ENCODE assay signal across 1 cellular context in the genomic region with DNA sequence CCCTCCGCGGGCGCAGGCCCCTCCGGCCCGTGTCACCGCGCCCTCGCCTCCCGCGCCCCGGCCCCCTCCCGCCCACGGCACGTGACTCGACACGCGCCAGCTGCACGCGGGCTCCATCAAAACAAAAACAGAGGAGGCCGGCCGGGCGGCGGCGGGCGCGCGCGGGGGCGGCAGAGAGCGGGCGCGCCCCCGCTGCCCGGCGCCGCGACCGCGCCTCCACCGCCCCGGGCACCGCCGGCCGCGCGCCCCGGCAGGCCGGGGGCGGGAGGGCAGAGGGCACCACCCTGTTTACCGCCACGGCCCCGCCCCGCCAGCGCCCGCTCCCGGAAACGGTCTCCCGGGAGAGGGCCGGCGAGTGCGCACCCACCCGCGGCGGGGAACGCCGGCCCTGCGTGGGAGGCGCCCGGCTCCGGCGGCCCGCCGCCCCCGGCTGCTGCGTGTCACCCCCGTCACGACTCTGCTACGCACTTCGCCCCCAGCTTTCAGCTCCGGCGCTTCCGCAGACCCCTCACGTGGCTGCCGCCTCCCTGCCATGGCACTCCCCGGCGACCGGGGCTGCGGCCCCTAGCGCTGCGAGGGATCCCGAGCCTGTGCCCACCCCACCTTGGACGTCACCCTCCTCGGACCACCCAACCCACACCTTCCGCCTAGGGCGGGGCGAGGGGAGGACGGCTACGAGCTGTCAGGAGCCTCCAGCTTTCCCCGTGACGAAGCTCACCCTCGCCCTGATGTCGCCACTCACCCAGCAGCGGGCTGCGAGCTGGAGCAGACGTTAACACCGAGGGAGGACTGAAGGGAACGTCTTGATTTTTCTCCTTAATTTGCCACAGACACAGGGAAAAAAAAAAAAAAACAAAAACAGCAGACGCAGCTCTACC.
TF ChIP-seq lines count a peak whose summit lies in the region.

No MANE protein-coding gene starts in this region.

TF ChIP-seq in K562, 482 proteins besides CTCF, POLR2A, EP300 and RAD21 (continued from another document and continues in another):
- TF ChIP-seq, protein P1, sequence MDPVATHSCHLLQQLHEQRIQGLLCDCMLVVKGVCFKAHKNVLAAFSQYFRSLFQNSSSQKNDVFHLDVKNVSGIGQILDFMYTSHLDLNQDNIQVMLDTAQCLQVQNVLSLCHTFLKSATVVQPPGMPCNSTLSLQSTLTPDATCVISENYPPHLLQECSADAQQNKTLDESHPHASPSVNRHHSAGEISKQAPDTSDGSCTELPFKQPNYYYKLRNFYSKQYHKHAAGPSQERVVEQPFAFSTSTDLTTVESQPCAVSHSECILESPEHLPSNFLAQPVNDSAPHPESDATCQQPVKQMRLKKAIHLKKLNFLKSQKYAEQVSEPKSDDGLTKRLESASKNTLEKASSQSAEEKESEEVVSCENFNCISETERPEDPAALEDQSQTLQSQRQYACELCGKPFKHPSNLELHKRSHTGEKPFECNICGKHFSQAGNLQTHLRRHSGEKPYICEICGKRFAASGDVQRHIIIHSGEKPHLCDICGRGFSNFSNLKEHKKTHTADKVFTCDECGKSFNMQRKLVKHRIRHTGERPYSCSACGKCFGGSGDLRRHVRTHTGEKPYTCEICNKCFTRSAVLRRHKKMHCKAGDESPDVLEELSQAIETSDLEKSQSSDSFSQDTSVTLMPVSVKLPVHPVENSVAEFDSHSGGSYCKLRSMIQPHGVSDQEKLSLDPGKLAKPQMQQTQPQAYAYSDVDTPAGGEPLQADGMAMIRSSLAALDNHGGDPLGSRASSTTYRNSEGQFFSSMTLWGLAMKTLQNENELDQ (CRISPR knock-in tag; IDR thresholded peaks at IDR 0.05; ENCODE audit: borderline replicate concordance), result 0 out of 2 replicates have a peak, but pooled peaks have one; percentile 83
- TF ChIP-seq ZC3H4 (CRISPR knock-in tag; IDR thresholded peaks at IDR 0.05; ENCODE audit: borderline replicate concordance) (peak; percentile 57; the same call in 1 of the 2 replicates), XRCC3 (IDR thresholded peaks at IDR 0.05) (no peak), ZNF197 (CRISPR knock-in tag; IDR thresholded peaks at IDR 0.05; ENCODE audit: low read depth) (peak; percentile 97), THRAP3 (IDR thresholded peaks at IDR 0.05; ENCODE audit: borderline replicate concordance) (no peak), ZNF12 (CRISPR knock-in tag; IDR thresholded peaks at IDR 0.05) (0 out of 2 replicates have a peak, but pooled peaks have one; percentile 53), FOXP1 (CRISPR knock-in tag; IDR thresholded peaks at IDR 0.05) (peak; percentile 60; the same call in 1 of the 2 replicates), MYC (IDR thresholded peaks at IDR 0.05; ENCODE audit: low read depth, low read length) (peak; percentile 53), MYC (CRISPR knock-in tag; IDR thresholded peaks at IDR 0.05; ENCODE audit: borderline replicate concordance, low read depth) (0 out of 2 replicates have a peak, but pooled peaks have one; percentile 41), CXXC5 (CRISPR knock-in tag; IDR thresholded peaks at IDR 0.05) (peak; percentile 95), LEF1 (IDR thresholded peaks at IDR 0.05) (peak; percentile 48; the same call in 1 of the 2 replicates), TCF3 (CRISPR knock-in tag; IDR thresholded peaks at IDR 0.05) (no peak; the same call in 1 of the 2 replicates), TRIM24 (IDR thresholded peaks at IDR 0.05) (no peak), ZKSCAN8 (CRISPR knock-in tag; IDR thresholded peaks at IDR 0.05) (no peak), YY1 (IDR thresholded peaks at IDR 0.05; ENCODE audit: borderline replicate concordance in 1 of 3, control insufficient read depth in 1 of 3, extremely low read depth in 1 of 3, insufficient read depth in 3 of 3, insufficient read length in 1 of 3, insufficient replicate concordance in 2 of 3, low read depth in 1 of 3, low read length in 2 of 3) (peak in 2 of 3 experiments; percentile 48 to 72), POLR3G (IDR thresholded peaks at IDR 0.05; ENCODE audit: extremely low read depth, insufficient read length, insufficient replicate concordance) (no peak)
- TF ChIP-seq, protein P2, sequence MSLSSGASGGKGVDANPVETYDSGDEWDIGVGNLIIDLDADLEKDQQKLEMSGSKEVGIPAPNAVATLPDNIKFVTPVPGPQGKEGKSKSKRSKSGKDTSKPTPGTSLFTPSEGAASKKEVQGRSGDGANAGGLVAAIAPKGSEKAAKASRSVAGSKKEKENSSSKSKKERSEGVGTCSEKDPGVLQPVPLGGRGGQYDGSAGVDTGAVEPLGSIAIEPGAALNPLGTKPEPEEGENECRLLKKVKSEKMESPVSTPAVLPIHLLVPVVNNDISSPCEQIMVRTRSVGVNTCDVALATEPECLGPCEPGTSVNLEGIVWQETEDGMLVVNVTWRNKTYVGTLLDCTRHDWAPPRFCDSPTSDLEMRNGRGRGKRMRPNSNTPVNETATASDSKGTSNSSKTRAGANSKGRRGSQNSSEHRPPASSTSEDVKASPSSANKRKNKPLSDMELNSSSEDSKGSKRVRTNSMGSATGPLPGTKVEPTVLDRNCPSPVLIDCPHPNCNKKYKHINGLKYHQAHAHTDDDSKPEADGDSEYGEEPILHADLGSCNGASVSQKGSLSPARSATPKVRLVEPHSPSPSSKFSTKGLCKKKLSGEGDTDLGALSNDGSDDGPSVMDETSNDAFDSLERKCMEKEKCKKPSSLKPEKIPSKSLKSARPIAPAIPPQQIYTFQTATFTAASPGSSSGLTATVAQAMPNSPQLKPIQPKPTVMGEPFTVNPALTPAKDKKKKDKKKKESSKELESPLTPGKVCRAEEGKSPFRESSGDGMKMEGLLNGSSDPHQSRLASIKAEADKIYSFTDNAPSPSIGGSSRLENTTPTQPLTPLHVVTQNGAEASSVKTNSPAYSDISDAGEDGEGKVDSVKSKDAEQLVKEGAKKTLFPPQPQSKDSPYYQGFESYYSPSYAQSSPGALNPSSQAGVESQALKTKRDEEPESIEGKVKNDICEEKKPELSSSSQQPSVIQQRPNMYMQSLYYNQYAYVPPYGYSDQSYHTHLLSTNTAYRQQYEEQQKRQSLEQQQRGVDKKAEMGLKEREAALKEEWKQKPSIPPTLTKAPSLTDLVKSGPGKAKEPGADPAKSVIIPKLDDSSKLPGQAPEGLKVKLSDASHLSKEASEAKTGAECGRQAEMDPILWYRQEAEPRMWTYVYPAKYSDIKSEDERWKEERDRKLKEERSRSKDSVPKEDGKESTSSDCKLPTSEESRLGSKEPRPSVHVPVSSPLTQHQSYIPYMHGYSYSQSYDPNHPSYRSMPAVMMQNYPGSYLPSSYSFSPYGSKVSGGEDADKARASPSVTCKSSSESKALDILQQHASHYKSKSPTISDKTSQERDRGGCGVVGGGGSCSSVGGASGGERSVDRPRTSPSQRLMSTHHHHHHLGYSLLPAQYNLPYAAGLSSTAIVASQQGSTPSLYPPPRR (CRISPR knock-in tag; IDR thresholded peaks at IDR 0.05; ENCODE audit: borderline replicate concordance), result peak; percentile 77; the same call in 1 of the 2 replicates
- TF ChIP-seq, protein P3, sequence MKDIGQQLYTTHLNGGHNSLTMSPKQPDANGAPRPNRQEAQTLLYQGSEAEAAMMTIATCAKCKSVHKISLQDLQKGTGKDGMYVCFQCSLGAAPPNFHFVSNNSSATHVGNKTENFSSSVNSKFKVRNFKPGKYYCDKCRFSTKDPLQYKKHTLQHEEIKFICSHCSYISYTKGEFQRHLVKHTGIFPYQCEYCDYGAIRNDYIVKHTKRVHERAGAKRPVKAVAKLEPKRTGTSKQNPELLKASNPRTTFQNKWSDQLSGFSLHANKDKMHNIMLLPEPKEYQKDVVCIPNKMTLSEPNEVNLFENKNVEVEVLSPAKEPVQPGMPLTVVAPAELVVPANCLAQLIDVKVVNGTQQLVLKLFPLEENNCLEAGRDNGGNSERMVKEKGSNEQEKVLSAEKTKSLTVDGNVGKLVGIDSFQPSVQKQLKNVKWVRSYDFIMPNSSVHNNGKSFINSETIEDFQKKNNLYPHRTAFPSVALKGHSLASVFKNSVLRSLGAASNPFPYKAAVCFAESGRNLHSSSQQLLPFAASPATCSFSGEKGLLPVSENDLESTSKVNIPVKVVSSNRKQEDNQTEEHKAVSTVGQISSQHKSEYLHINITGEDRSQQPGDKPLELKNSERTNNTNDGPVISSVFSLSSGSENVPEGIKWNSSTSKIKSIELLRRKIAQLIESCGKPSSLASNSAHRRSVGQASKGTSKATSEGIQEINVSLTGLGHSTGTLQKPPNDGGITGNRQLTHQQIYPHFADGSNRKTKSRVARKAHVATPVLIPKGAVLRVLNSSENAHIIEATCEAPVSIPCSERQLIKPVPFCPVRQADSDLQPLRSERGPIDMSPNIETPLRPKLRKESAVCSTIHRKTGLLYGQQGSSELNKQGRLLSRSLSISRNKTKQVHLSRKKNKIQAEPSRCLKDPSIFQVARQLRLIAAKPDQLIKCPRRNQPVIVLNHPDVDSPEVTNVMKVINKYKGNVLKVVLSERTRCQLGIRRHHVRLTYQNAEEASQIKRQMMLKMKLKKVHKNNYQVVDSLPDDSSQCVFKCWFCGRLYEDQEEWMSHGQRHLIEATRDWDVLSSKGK (CRISPR knock-in tag; IDR thresholded peaks at IDR 0.05), result no peak
- TF ChIP-seq, protein P4, sequence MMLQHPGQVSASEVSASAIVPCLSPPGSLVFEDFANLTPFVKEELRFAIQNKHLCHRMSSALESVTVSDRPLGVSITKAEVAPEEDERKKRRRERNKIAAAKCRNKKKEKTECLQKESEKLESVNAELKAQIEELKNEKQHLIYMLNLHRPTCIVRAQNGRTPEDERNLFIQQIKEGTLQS (IDR thresholded peaks at IDR 0.05), result 0 out of 2 replicates have a peak, but pooled peaks have one; percentile 13
- TF ChIP-seq, protein P4 (CRISPR knock-in tag; conservative IDR thresholded peaks at IDR 0.05), result no peak
- TF ChIP-seq, protein P5, sequence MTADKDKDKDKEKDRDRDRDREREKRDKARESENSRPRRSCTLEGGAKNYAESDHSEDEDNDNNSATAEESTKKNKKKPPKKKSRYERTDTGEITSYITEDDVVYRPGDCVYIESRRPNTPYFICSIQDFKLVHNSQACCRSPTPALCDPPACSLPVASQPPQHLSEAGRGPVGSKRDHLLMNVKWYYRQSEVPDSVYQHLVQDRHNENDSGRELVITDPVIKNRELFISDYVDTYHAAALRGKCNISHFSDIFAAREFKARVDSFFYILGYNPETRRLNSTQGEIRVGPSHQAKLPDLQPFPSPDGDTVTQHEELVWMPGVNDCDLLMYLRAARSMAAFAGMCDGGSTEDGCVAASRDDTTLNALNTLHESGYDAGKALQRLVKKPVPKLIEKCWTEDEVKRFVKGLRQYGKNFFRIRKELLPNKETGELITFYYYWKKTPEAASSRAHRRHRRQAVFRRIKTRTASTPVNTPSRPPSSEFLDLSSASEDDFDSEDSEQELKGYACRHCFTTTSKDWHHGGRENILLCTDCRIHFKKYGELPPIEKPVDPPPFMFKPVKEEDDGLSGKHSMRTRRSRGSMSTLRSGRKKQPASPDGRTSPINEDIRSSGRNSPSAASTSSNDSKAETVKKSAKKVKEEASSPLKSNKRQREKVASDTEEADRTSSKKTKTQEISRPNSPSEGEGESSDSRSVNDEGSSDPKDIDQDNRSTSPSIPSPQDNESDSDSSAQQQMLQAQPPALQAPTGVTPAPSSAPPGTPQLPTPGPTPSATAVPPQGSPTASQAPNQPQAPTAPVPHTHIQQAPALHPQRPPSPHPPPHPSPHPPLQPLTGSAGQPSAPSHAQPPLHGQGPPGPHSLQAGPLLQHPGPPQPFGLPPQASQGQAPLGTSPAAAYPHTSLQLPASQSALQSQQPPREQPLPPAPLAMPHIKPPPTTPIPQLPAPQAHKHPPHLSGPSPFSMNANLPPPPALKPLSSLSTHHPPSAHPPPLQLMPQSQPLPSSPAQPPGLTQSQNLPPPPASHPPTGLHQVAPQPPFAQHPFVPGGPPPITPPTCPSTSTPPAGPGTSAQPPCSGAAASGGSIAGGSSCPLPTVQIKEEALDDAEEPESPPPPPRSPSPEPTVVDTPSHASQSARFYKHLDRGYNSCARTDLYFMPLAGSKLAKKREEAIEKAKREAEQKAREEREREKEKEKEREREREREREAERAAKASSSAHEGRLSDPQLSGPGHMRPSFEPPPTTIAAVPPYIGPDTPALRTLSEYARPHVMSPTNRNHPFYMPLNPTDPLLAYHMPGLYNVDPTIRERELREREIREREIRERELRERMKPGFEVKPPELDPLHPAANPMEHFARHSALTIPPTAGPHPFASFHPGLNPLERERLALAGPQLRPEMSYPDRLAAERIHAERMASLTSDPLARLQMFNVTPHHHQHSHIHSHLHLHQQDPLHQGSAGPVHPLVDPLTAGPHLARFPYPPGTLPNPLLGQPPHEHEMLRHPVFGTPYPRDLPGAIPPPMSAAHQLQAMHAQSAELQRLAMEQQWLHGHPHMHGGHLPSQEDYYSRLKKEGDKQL (CRISPR knock-in tag; IDR thresholded peaks at IDR 0.05; ENCODE audit: borderline replicate concordance), result no peak
- TF ChIP-seq, protein P6, sequence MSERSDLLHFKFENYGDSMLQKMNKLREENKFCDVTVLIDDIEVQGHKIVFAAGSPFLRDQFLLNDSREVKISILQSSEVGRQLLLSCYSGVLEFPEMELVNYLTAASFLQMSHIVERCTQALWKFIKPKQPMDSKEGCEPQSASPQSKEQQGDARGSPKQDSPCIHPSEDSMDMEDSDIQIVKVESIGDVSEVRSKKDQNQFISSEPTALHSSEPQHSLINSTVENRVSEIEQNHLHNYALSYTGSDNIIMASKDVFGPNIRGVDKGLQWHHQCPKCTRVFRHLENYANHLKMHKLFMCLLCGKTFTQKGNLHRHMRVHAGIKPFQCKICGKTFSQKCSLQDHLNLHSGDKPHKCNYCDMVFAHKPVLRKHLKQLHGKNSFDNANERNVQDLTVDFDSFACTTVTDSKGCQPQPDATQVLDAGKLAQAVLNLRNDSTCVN (CRISPR knock-in tag; IDR thresholded peaks at IDR 0.05), result no peak
- TF ChIP-seq, protein P7, sequence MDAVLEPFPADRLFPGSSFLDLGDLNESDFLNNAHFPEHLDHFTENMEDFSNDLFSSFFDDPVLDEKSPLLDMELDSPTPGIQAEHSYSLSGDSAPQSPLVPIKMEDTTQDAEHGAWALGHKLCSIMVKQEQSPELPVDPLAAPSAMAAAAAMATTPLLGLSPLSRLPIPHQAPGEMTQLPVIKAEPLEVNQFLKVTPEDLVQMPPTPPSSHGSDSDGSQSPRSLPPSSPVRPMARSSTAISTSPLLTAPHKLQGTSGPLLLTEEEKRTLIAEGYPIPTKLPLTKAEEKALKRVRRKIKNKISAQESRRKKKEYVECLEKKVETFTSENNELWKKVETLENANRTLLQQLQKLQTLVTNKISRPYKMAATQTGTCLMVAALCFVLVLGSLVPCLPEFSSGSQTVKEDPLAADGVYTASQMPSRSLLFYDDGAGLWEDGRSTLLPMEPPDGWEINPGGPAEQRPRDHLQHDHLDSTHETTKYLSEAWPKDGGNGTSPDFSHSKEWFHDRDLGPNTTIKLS (IDR thresholded peaks at IDR 0.05; ENCODE audit: borderline replicate concordance, low read depth), result peak; percentile 76; the same call in 1 of the 2 replicates
- TF ChIP-seq, protein P8, sequence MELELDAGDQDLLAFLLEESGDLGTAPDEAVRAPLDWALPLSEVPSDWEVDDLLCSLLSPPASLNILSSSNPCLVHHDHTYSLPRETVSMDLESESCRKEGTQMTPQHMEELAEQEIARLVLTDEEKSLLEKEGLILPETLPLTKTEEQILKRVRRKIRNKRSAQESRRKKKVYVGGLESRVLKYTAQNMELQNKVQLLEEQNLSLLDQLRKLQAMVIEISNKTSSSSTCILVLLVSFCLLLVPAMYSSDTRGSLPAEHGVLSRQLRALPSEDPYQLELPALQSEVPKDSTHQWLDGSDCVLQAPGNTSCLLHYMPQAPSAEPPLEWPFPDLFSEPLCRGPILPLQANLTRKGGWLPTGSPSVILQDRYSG (tag; conservative IDR thresholded peaks at IDR 0.05; ENCODE audit: low read depth), result no peak
